8 cellular contexts compared by ENCODE assay signal in genomic region chr1:243287652-243288051, GRCh38. TPM values are rescaled to one million over a fixed set of nuclear protein-coding genes. Genes with fewer than 3 reads are reported as not detected.
DNase-seq lines count a peak whose midpoint lies in the region; ATAC-seq and TF ChIP-seq lines count a peak whose summit lies in the region.

No MANE protein-coding gene starts in this region.

- TF ChIP-seq CTCF in AG10803 (conservative IDR thresholded peaks at IDR 0.05; ENCODE audit: low read length) (no peak), fibroblast of villous mesenchyme (IDR thresholded peaks at IDR 0.05; ENCODE audit: insufficient read depth, low read depth, low read length) (no peak)

- ATAC-seq in GM19025 (IDR thresholded peaks at IDR 0.05; ENCODE audit: low read depth, unreplicated experiment) (peak; percentile 83), HG03103 (IDR thresholded peaks at IDR 0.05; ENCODE audit: low read depth, unreplicated experiment) (peak; percentile 93)
- ATAC-seq in stimulated activated naive CD8-positive, alpha-beta T cell treated with anti-CD3 and anti-CD28 coated beads, Interleukin-15, Interleukin-2, amounts not matched to agents 100 U/mL and 50 U/mL, for 24 hours, result peak; percentile 90

- DNase-seq in AG10803 (ENCODE audit: low read depth) (peak; percentile 77), SKM-1 treated with dmso at 0.1 percent for 144 hours (lab: John Stamatoyannopoulos, UW; ENCODE audit: unreplicated experiment) (peak; percentile 99), fibroblast of villous mesenchyme (ENCODE audit: low read depth) (peak; percentile 59), nucleus accumbens (lab: John Stamatoyannopoulos, UW) (no peak), NCI-H748 treated with DMSO at 0.1 percent for 48 hours (lab: John Stamatoyannopoulos, UW) (no peak)
- no peak for DNase-seq in stimulated activated naive CD8-positive, alpha-beta T cell treated with anti-CD3 and anti-CD28 coated beads, Interleukin-15, Interleukin-2, amounts not matched to agents 100 U/mL and 50 U/mL, for 24 hours

- no peak overlapping the region for H3K4me3 ChIP-seq in AG10803 (ENCODE audit: low read length)
- H3K4me3 ChIP-seq in fibroblast of villous mesenchyme (ENCODE audit: low read depth, low read length), result no peak overlapping the region

RNA-seq across cellular contexts. Expression of gene SDCCAG8, which starts 31.8 kb away (rescaled TPM):
- total RNA-seq in fibroblast of villous mesenchyme, result 33.5 and 41.0 TPM in 2 replicates

RNA-seq across cellular contexts. Expression of gene CEP170, which starts 32.6 kb away (rescaled TPM):
- total RNA-seq in fibroblast of villous mesenchyme, result 114 and 115 TPM in 2 replicates

Comparison
In these comparisons a context has a peak if more than half of its experiments do, and no peak if none do; other contexts are left out.
1. DNase-seq: peak in AG10803 (single experiment), SKM-1 treated with dmso at 0.1 percent for 144 hours (single experiment) and fibroblast of villous mesenchyme (single experiment); none in stimulated activated naive CD8-positive, alpha-beta T cell treated with anti-CD3 and anti-CD28 coated beads, Interleukin-15, Interleukin-2, amounts not matched to agents 100 U/mL and 50 U/mL, for 24 hours (single experiment), nucleus accumbens (0 of 56) and NCI-H748 treated with DMSO at 0.1 percent for 48 hours (single experiment).
2. Peak in every context shown above with its lines, with median percentiles within 50 percentile points of each other: ATAC-seq.